In the genomic region with DNA sequence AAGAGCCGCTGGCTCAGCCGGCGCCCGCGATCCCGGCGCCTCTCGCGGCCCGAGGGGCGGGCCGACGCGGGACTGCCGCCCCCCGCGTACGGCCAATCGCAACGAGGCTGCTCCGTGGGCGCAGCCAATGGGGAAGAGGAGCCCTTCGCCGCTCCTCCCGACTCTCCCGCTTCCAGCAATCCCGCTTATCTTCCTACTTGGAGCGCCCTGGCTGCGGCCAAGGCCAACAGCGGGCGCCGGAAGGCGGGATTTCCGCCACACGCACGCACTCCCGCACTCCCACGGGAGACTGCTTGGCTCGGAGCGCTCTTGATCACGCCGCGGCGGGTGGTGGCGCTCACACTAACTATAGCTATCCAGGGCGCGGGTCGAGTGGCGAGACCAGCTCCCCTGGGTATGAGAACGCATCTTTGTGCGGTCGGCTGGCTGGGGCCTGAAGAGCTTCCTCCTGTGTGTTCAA, we compare ENCODE assay signal across 8 cellular contexts. TPM values are rescaled to one million over a fixed set of nuclear protein-coding genes. Genes with fewer than 3 reads are reported as not detected.
DNase-seq lines count a peak whose midpoint lies in the region; ATAC-seq and TF ChIP-seq lines count a peak whose summit lies in the region.
"Not testable (repeated sequence)": the region's sequence is repeated elsewhere in the genome, so short reads cannot be mapped to it uniquely, and the experiment has no call there.

A gene with protein sequence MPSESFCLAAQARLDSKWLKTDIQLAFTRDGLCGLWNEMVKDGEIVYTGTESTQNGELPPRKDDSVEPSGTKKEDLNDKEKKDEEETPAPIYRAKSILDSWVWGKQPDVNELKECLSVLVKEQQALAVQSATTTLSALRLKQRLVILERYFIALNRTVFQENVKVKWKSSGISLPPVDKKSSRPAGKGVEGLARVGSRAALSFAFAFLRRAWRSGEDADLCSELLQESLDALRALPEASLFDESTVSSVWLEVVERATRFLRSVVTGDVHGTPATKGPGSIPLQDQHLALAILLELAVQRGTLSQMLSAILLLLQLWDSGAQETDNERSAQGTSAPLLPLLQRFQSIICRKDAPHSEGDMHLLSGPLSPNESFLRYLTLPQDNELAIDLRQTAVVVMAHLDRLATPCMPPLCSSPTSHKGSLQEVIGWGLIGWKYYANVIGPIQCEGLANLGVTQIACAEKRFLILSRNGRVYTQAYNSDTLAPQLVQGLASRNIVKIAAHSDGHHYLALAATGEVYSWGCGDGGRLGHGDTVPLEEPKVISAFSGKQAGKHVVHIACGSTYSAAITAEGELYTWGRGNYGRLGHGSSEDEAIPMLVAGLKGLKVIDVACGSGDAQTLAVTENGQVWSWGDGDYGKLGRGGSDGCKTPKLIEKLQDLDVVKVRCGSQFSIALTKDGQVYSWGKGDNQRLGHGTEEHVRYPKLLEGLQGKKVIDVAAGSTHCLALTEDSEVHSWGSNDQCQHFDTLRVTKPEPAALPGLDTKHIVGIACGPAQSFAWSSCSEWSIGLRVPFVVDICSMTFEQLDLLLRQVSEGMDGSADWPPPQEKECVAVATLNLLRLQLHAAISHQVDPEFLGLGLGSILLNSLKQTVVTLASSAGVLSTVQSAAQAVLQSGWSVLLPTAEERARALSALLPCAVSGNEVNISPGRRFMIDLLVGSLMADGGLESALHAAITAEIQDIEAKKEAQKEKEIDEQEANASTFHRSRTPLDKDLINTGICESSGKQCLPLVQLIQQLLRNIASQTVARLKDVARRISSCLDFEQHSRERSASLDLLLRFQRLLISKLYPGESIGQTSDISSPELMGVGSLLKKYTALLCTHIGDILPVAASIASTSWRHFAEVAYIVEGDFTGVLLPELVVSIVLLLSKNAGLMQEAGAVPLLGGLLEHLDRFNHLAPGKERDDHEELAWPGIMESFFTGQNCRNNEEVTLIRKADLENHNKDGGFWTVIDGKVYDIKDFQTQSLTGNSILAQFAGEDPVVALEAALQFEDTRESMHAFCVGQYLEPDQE (N-terminal part only) (minus strand): TSS at position 51 of the 460 bp plus-strand sequence. CDS start 746 bp downstream, outside the sequence.

- WGBS in endodermal cell (ENCODE audit: insufficient coverage in 1 of 2, insufficient read length in 1 of 2), 2 experiments: no CpG with 5 or more reads among the region's 52 CpGs
- WGBS in hepatocyte (ENCODE audit: low lambda C conversion rate, missing lambda C conversion rate): no CpG with 5 or more reads among the region's 52 CpGs

- not testable (repeated sequence) for H3K9me3 ChIP-seq in HCT116 (ENCODE audit: control insufficient read depth in 1 of 2, insufficient read depth in 1 of 2, low read depth in 1 of 2, low read length in 2 of 2); SJCRH30 (replicated peaks); endodermal cell (ENCODE audit: control insufficient read depth, low read length); hepatocyte (ENCODE audit: low read depth)

- TF ChIP-seq POLR2A in HCT116 (IDR thresholded peaks at IDR 0.05; ENCODE audit: borderline replicate concordance, extremely low read depth, insufficient read depth, insufficient read length): not testable (repeated sequence)

- DNase-seq in AG04449 (ENCODE audit: low read depth, low spot score); HCT116 (ENCODE audit: low read depth, low spot score); SJCRH30; activated naive CD4-positive, alpha-beta T cell treated with anti-CD3 and anti-CD28 coated beads, Interleukin-2, amount 50 U/mL, for 72 hours (ENCODE audit: low spot score in 2 of 2); endodermal cell; hepatocyte (ENCODE audit: low spot score); natural killer cell; stimulated activated effector memory CD8-positive, alpha-beta T cell treated with anti-CD3 and anti-CD28 coated beads, Interleukin-12 subunit alpha, Interleukin-12 subunit beta, amount 100 ng/mL, for 72 hours (ENCODE audit: low spot score in 2 of 2): not testable (repeated sequence)

- peak within 1 kb of the TSS; percentile 87 to 97 for H3K27ac Mint-ChIP-seq in activated naive CD4-positive, alpha-beta T cell treated with anti-CD3 and anti-CD28 coated beads, Interleukin-2, amount 50 U/mL, for 72 hours
- H3K27ac Mint-ChIP-seq in endodermal cell: peak within 1 kb of the TSS; percentile 96
- H3K27ac Mint-ChIP-seq in natural killer cell: peak within 1 kb of the TSS; percentile 81 to 88
- H3K27ac Mint-ChIP-seq in stimulated activated effector memory CD8-positive, alpha-beta T cell treated with anti-CD3 and anti-CD28 coated beads, Interleukin-12 subunit alpha, Interleukin-12 subunit beta, amount 100 ng/mL, for 72 hours: peak within 1 kb of the TSS; percentile 89

- H3K4me3 Mint-ChIP-seq in endodermal cell (peak within 1 kb of the TSS; percentile 87), natural killer cell (peak within 1 kb of the TSS; percentile 94)
- peak within 1 kb of the TSS; percentile 89 for H3K4me3 Mint-ChIP-seq in stimulated activated effector memory CD8-positive, alpha-beta T cell treated with anti-CD3 and anti-CD28 coated beads, Interleukin-12 subunit alpha, Interleukin-12 subunit beta, amount 100 ng/mL, for 72 hours

- H3K4me2 ChIP-seq in HCT116 (ENCODE audit: low read length) (peak within 1 kb of the TSS; percentile 55), hepatocyte (peak within 1 kb of the TSS; percentile 63)

- H3K27me3 Mint-ChIP-seq in endodermal cell (ENCODE audit: insufficient read depth); natural killer cell (ENCODE audit: low read depth in 2 of 2): not testable (repeated sequence)

- H3K4me3 ChIP-seq in AG04449 (ENCODE audit: low read depth, low read length): peak within 1 kb of the TSS; percentile 45
- H3K4me3 ChIP-seq in HCT116 (replicated peaks in 1 of 2; ENCODE audit: low read depth in 1 of 2, low read length in 2 of 2): peak within 1 kb of the TSS; percentile 44 to 52
- H3K4me3 ChIP-seq in SJCRH30: peak within 1 kb of the TSS; percentile 55
- peak within 1 kb of the TSS; percentile 73 for H3K4me3 ChIP-seq in endodermal cell (ENCODE audit: low read length)
- H3K4me3 ChIP-seq in hepatocyte: not testable (repeated sequence)

- H3K9me2 ChIP-seq in HCT116 (ENCODE audit: insufficient read depth); hepatocyte (replicated peaks; ENCODE audit: insufficient read depth): not testable (repeated sequence)

- H3K9ac ChIP-seq in HCT116 (ENCODE audit: low read length) (peak within 1 kb of the TSS; percentile 49; the same call in 1 of the 2 replicates), endodermal cell (ENCODE audit: extremely low read depth, low read length, poor library complexity, severe bottlenecking) (peak within 1 kb of the TSS; percentile 15)

- not testable (repeated sequence) for H4K20me1 ChIP-seq in HCT116 (ENCODE audit: insufficient read depth); hepatocyte (ENCODE audit: insufficient read depth, poor library complexity, severe bottlenecking)

- H3K36me3 ChIP-seq in HCT116 (ENCODE audit: control insufficient read depth in 1 of 2, insufficient read depth in 2 of 2, low read length in 2 of 2); SJCRH30; hepatocyte (replicated peaks; ENCODE audit: insufficient read depth, low read depth): not testable (repeated sequence)
- H3K36me3 ChIP-seq in endodermal cell (ENCODE audit: control insufficient read depth, insufficient read depth, low read length): peaks cover 12% of the 10 kb centered on the region

- CTCF ChIA-PET in AG04449 (lab: Yijun Ruan, JAX); HCT116 (lab: Charles Lee): not testable (repeated sequence)

- peaks cover 19% of the 10 kb centered on the region for H3K79me2 ChIP-seq in HCT116 (ENCODE audit: insufficient read depth, low read length)
- peaks cover 19% of the 10 kb centered on the region for H3K79me2 ChIP-seq in hepatocyte

- not testable (repeated sequence) for TF ChIP-seq RAD21 in HCT116 (IDR thresholded peaks at IDR 0.05; ENCODE audit: low read depth)

- H3K4me1 ChIP-seq in HCT116 (ENCODE audit: control insufficient read depth in 1 of 2, insufficient read depth in 2 of 2, low read length in 2 of 2); SJCRH30; endodermal cell (ENCODE audit: control insufficient read depth, insufficient read depth, low read length); hepatocyte (ENCODE audit: insufficient read depth): not testable (repeated sequence)

- not testable (repeated sequence) for H3K27me3 ChIP-seq in HCT116 (ENCODE audit: insufficient read depth, low read length); SJCRH30; endodermal cell (ENCODE audit: control insufficient read depth, insufficient read depth, low read length, poor library complexity, severe bottlenecking); hepatocyte

- not testable (repeated sequence) for H3K27ac ChIP-seq in HCT116 (ENCODE audit: low read depth, low read length); SJCRH30; endodermal cell (ENCODE audit: low read depth, low read length)
- H3K27ac ChIP-seq in hepatocyte: peak within 1 kb of the TSS; percentile 64

- POLR2A ChIA-PET in AG04449 (lab: Yijun Ruan, JAX); HCT116 (lab: Charles Lee): not testable (repeated sequence)

- H3K4me1 Mint-ChIP-seq in endodermal cell; stimulated activated effector memory CD8-positive, alpha-beta T cell treated with anti-CD3 and anti-CD28 coated beads, Interleukin-12 subunit alpha, Interleukin-12 subunit beta, amount 100 ng/mL, for 72 hours: not testable (repeated sequence)
- H3K4me1 Mint-ChIP-seq in natural killer cell: peaks cover 7 to 10% of the 10 kb centered on the region in 2 donors

- not testable (repeated sequence) for ATAC-seq in HCT116; activated naive CD4-positive, alpha-beta T cell treated with anti-CD3 and anti-CD28 coated beads, Interleukin-2, amount 50 U/mL, for 72 hours; natural killer cell; stimulated activated effector memory CD8-positive, alpha-beta T cell treated with anti-CD3 and anti-CD28 coated beads, Interleukin-12 subunit alpha, Interleukin-12 subunit beta, amount 100 ng/mL, for 72 hours

- BruUV-seq in HCT116 (replicated peaks; lab: Mats Ljungman, UMichigan): not testable (repeated sequence)

- H3K9me3 Mint-ChIP-seq in activated naive CD4-positive, alpha-beta T cell treated with anti-CD3 and anti-CD28 coated beads, Interleukin-2, amount 50 U/mL, for 72 hours; endodermal cell; natural killer cell; stimulated activated effector memory CD8-positive, alpha-beta T cell treated with anti-CD3 and anti-CD28 coated beads, Interleukin-12 subunit alpha, Interleukin-12 subunit beta, amount 100 ng/mL, for 72 hours: not testable (repeated sequence)

- RAD21 ChIA-PET in HCT116 (lab: Charles Lee; ENCODE audit: low non-redundant PET in 1 of 2, low total read pairs in 2 of 2, uncharacterized antibody in 2 of 2, unreplicated experiment in 2 of 2): not testable (repeated sequence)

- TF ChIP-seq CTCF in AG04449 (IDR thresholded peaks at IDR 0.05; ENCODE audit: insufficient read depth, low read length, missing control alignments); HCT116 (IDR thresholded peaks at IDR 0.05 in 2 of 3, conservative IDR thresholded peaks at IDR 0.05 in 1 of 3; ENCODE audit: borderline replicate concordance in 1 of 3, insufficient read depth in 1 of 3, low read depth in 2 of 3, low read length in 2 of 3); endodermal cell (conservative IDR thresholded peaks at IDR 0.05); hepatocyte (IDR thresholded peaks at IDR 0.05; ENCODE audit: poor library complexity); natural killer cell (IDR thresholded peaks at IDR 0.05): not testable (repeated sequence)

- intact Hi-C loops in HCT116 (cut with micrococcal nuclease); natural killer cell (cut with micrococcal nuclease): not testable (repeated sequence)

- not testable (repeated sequence) for H3K36me3 Mint-ChIP-seq in activated naive CD4-positive, alpha-beta T cell treated with anti-CD3 and anti-CD28 coated beads, Interleukin-2, amount 50 U/mL, for 72 hours; natural killer cell; stimulated activated effector memory CD8-positive, alpha-beta T cell treated with anti-CD3 and anti-CD28 coated beads, Interleukin-12 subunit alpha, Interleukin-12 subunit beta, amount 100 ng/mL, for 72 hours
- peaks cover 16% of the 10 kb centered on the region for H3K36me3 Mint-ChIP-seq in endodermal cell (ENCODE audit: low read depth)

- H2AFZ ChIP-seq in HCT116 (ENCODE audit: low read depth, low read length, poor library complexity, severe bottlenecking); hepatocyte: not testable (repeated sequence)

RNA-seq across cellular contexts. Expression of the gene that starts here (rescaled TPM):
- total RNA-seq in HCT116 (2021; ENCODE audit: unreplicated experiment): 55.5 TPM
- 33.9 and 39.5 TPM in 2 replicates for polyA plus RNA-seq in HCT116 (2012)
- total RNA-seq in SJCRH30 (2014; rRNA removed; shearing (Covaris generic)): 41.2 and 44.5 TPM in 2 replicates
- total RNA-seq in activated naive CD4-positive, alpha-beta T cell treated with anti-CD3 and anti-CD28 coated beads, Interleukin-2, amount 50 U/mL, for 72 hours: 10 to 100 TPM; 27.5 to 36.4 TPM
- 100 to 1,000 TPM; 105 to 112 TPM for total RNA-seq in endodermal cell
- polyA plus RNA-seq in endodermal cell (2013, experiment 1 of 2): 28.8 TPM
- 28.2 TPM for polyA plus RNA-seq in endodermal cell (2013, experiment 2 of 2)
- total RNA-seq in hepatocyte: 36.2 and 57.4 TPM in 2 replicates
- polyA plus RNA-seq in hepatocyte: 30.2 and 41.0 TPM in 2 replicates
- 10 to 100 TPM; 54.2 to 64.0 (median 63.9) TPM for total RNA-seq in natural killer cell
